ENCODE assay signal across 1 cellular context in the genomic region with DNA sequence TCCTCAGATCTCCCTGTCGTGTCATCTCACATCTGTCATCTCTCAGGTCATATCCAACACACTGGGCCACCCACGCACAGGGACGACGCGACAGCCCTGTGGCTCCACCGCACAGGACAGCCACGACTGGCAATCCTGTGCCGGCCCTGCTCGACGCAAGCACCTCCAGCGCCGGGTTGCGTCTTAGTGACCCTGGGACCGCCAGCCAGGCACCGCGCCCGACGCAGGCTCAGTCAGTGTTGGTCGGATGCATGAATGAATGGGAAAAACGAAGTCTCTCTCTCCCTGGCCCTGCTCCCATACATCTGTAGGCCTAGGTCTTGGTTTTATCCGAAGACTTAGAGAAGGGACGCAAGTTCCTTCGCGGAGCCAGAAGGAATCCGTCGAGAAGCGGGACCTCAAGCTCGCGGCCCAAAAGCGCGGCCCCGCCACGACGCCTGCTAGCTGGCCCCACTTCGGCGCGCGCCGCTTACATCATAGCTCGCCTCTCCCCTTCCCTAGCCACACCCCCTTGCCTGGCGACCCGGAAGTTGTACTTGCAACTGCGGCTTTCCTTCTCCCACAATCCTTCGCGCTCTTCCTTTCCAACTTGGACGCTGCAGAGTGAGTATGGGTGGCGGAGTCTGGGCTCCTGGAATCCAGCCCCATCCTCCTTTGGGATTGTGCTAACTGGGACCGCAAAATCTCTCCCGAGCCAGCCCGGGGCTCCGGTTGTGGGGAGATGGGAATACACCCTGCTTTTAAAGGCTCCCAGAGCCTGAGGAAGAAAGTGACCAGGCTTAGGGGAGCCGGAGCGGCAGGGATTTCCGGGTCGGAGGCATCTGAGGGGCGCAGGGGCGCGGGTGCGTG.
TF ChIP-seq lines count a peak whose summit lies in the region.

A gene (plus strand): TSS at position 577 of the 849 bp plus-strand sequence. CDS start 413 bp downstream, outside the sequence.

TF ChIP-seq in HEK293, 187 proteins besides CTCF, POLR2A, EP300 and RAD21 (continued from another document and continues in another):
- TF ChIP-seq ZNF133 (tag by site-specific recombination; IDR thresholded peaks at IDR 0.05) (no peak), REPIN1 (tag by site-specific recombination; IDR thresholded peaks at IDR 0.05; ENCODE audit: low read depth) (no peak), BCL11B (tag by site-specific recombination; IDR thresholded peaks at IDR 0.05; ENCODE audit: low read depth) (no peak), ZNF274 (IDR thresholded peaks at IDR 0.05; ENCODE audit: low read length) (no peak), ZNF274 (tag by site-specific recombination; IDR thresholded peaks at IDR 0.05; ENCODE audit: borderline replicate concordance) (no peak), TRIM28 (IDR thresholded peaks at IDR 0.05; ENCODE audit: borderline replicate concordance, low read length) (no peak; the same call in 1 of the 2 replicates), ZNF302 (tag by site-specific recombination; IDR thresholded peaks at IDR 0.05; ENCODE audit: low read depth) (no peak), ZNF624 (tag by site-specific recombination; IDR thresholded peaks at IDR 0.05) (no peak), ZNF391 (tag by site-specific recombination; IDR thresholded peaks at IDR 0.05; ENCODE audit: borderline replicate concordance, low read depth) (no peak; the same call in 1 of the 2 replicates), ZNF114 (tag by site-specific recombination; IDR thresholded peaks at IDR 0.05) (no peak), ZNF19 (tag by site-specific recombination; IDR thresholded peaks at IDR 0.05; ENCODE audit: low read depth) (no peak), ZNF837 (tag by site-specific recombination; IDR thresholded peaks at IDR 0.05) (no peak), ZBTB8A (tag by site-specific recombination; IDR thresholded peaks at IDR 0.05) (peak; percentile 64), ZNF423 (tag by site-specific recombination; IDR thresholded peaks at IDR 0.05) (no peak), ZNF157 (tag by site-specific recombination; IDR thresholded peaks at IDR 0.05) (no peak), ZNF2 (tag by site-specific recombination; IDR thresholded peaks at IDR 0.05) (0 out of 2 replicates have a peak, but pooled peaks have one; percentile 27), ZBTB21 (tag by site-specific recombination; IDR thresholded peaks at IDR 0.05) (peak; percentile 85), PRDM1 (tag by site-specific recombination; IDR thresholded peaks at IDR 0.05) (no peak), TCF7L2 (IDR thresholded peaks at IDR 0.05; ENCODE audit: borderline replicate concordance, low read depth, low read length) (no peak), ZNF707 (tag by site-specific recombination; IDR thresholded peaks at IDR 0.05) (no peak), ZNF791 (tag by site-specific recombination; IDR thresholded peaks at IDR 0.05) (no peak), SP3 (tag by site-specific recombination; IDR thresholded peaks at IDR 0.05) (peak; percentile 84), IKZF3 (tag by site-specific recombination; IDR thresholded peaks at IDR 0.05) (0 out of 2 replicates have a peak, but pooled peaks have one; percentile 29), ZNF544 (tag by site-specific recombination; IDR thresholded peaks at IDR 0.05) (no peak), YY2 (tag by site-specific recombination; IDR thresholded peaks at IDR 0.05) (no peak), ZNF48 (tag by site-specific recombination; IDR thresholded peaks at IDR 0.05) (no peak), ZSCAN30 (tag by site-specific recombination; IDR thresholded peaks at IDR 0.05) (peak; percentile 30; the same call in 1 of the 2 replicates), ZNF404 (tag by site-specific recombination; IDR thresholded peaks at IDR 0.05) (no peak), ZNF341 (tag by site-specific recombination; IDR thresholded peaks at IDR 0.05; ENCODE audit: low read depth) (no peak), GLIS1 (tag by site-specific recombination; IDR thresholded peaks at IDR 0.05) (no peak), ZNF600 (tag by site-specific recombination; IDR thresholded peaks at IDR 0.05) (peak; percentile 22; the same call in 1 of the 2 replicates), ZNF596 (tag by site-specific recombination; IDR thresholded peaks at IDR 0.05) (no peak), ZNF558 (tag by site-specific recombination; IDR thresholded peaks at IDR 0.05) (no peak), ZNF138 (tag by site-specific recombination; IDR thresholded peaks at IDR 0.05; ENCODE audit: borderline replicate concordance) (no peak), ZNF292 (tag by site-specific recombination; IDR thresholded peaks at IDR 0.05; ENCODE audit: borderline replicate concordance, low read depth) (no peak), ZNF777 (tag by site-specific recombination; IDR thresholded peaks at IDR 0.05; ENCODE audit: borderline replicate concordance) (no peak), ZFP69B (tag by site-specific recombination; IDR thresholded peaks at IDR 0.05) (peak; percentile 100), SETDB1 (IDR thresholded peaks at IDR 0.05; ENCODE audit: insufficient read length, low read length) (peak; percentile 65), ZNF146 (tag by site-specific recombination; IDR thresholded peaks at IDR 0.05) (no peak), ZNF37A (tag by site-specific recombination; IDR thresholded peaks at IDR 0.05) (no peak), ZBTB1 (tag by site-specific recombination; IDR thresholded peaks at IDR 0.05) (no peak)
- TF ChIP-seq, protein P1, sequence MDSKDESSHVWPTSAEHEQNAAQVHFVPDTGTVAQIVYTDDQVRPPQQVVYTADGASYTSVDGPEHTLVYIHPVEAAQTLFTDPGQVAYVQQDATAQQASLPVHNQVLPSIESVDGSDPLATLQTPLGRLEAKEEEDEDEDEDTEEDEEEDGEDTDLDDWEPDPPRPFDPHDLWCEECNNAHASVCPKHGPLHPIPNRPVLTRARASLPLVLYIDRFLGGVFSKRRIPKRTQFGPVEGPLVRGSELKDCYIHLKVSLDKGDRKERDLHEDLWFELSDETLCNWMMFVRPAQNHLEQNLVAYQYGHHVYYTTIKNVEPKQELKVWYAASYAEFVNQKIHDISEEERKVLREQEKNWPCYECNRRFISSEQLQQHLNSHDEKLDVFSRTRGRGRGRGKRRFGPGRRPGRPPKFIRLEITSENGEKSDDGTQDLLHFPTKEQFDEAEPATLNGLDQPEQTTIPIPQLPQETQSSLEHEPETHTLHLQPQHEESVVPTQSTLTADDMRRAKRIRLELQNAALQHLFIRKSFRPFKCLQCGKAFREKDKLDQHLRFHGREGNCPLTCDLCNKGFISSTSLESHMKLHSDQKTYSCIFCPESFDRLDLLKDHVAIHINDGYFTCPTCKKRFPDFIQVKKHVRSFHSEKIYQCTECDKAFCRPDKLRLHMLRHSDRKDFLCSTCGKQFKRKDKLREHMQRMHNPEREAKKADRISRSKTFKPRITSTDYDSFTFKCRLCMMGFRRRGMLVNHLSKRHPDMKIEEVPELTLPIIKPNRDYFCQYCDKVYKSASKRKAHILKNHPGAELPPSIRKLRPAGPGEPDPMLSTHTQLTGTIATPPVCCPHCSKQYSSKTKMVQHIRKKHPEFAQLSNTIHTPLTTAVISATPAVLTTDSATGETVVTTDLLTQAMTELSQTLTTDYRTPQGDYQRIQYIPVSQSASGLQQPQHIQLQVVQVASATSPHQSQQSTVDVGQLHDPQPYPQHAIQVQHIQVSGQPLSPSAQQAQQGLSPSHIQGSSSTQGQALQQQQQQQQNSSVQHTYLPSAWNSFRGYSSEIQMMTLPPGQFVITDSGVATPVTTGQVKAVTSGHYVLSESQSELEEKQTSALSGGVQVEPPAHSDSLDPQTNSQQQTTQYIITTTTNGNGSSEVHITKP (tag by site-specific recombination; IDR thresholded peaks at IDR 0.05): 0 out of 2 replicates have a peak, but pooled peaks have one; percentile 17
- TF ChIP-seq, protein P2, sequence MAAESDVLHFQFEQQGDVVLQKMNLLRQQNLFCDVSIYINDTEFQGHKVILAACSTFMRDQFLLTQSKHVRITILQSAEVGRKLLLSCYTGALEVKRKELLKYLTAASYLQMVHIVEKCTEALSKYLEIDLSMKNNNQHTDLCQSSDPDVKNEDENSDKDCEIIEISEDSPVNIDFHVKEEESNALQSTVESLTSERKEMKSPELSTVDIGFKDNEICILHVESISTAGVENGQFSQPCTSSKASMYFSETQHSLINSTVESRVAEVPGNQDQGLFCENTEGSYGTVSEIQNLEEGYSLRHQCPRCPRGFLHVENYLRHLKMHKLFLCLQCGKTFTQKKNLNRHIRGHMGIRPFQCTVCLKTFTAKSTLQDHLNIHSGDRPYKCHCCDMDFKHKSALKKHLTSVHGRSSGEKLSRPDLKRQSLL (tag by site-specific recombination; IDR thresholded peaks at IDR 0.05): no peak
- TF ChIP-seq, protein P3, sequence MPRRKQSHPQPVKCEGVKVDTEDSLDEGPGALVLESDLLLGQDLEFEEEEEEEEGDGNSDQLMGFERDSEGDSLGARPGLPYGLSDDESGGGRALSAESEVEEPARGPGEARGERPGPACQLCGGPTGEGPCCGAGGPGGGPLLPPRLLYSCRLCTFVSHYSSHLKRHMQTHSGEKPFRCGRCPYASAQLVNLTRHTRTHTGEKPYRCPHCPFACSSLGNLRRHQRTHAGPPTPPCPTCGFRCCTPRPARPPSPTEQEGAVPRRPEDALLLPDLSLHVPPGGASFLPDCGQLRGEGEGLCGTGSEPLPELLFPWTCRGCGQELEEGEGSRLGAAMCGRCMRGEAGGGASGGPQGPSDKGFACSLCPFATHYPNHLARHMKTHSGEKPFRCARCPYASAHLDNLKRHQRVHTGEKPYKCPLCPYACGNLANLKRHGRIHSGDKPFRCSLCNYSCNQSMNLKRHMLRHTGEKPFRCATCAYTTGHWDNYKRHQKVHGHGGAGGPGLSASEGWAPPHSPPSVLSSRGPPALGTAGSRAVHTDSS (tag by site-specific recombination; IDR thresholded peaks at IDR 0.05): no peak
- TF ChIP-seq, protein P4, sequence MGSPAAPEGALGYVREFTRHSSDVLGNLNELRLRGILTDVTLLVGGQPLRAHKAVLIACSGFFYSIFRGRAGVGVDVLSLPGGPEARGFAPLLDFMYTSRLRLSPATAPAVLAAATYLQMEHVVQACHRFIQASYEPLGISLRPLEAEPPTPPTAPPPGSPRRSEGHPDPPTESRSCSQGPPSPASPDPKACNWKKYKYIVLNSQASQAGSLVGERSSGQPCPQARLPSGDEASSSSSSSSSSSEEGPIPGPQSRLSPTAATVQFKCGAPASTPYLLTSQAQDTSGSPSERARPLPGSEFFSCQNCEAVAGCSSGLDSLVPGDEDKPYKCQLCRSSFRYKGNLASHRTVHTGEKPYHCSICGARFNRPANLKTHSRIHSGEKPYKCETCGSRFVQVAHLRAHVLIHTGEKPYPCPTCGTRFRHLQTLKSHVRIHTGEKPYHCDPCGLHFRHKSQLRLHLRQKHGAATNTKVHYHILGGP (tag by site-specific recombination; IDR thresholded peaks at IDR 0.05): no peak
- TF ChIP-seq, protein P5, sequence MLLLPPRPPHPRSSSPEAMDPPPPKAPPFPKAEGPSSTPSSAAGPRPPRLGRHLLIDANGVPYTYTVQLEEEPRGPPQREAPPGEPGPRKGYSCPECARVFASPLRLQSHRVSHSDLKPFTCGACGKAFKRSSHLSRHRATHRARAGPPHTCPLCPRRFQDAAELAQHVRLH (tag by site-specific recombination; IDR thresholded peaks at IDR 0.05): no peak
- TF ChIP-seq, protein P6, sequence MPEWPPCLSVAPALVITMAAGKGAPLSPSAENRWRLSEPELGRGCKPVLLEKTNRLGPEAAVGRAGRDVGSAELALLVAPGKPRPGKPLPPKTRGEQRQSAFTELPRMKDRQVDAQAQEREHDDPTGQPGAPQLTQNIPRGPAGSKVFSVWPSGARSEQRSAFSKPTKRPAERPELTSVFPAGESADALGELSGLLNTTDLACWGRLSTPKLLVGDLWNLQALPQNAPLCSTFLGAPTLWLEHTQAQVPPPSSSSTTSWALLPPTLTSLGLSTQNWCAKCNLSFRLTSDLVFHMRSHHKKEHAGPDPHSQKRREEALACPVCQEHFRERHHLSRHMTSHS (tag by site-specific recombination; IDR thresholded peaks at IDR 0.05): no peak
- TF ChIP-seq, protein P7, sequence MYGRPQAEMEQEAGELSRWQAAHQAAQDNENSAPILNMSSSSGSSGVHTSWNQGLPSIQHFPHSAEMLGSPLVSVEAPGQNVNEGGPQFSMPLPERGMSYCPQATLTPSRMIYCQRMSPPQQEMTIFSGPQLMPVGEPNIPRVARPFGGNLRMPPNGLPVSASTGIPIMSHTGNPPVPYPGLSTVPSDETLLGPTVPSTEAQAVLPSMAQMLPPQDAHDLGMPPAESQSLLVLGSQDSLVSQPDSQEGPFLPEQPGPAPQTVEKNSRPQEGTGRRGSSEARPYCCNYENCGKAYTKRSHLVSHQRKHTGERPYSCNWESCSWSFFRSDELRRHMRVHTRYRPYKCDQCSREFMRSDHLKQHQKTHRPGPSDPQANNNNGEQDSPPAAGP (tag by site-specific recombination; IDR thresholded peaks at IDR 0.05): 0 out of 2 replicates have a peak, but pooled peaks have one; percentile 34
- TF ChIP-seq, protein P8, sequence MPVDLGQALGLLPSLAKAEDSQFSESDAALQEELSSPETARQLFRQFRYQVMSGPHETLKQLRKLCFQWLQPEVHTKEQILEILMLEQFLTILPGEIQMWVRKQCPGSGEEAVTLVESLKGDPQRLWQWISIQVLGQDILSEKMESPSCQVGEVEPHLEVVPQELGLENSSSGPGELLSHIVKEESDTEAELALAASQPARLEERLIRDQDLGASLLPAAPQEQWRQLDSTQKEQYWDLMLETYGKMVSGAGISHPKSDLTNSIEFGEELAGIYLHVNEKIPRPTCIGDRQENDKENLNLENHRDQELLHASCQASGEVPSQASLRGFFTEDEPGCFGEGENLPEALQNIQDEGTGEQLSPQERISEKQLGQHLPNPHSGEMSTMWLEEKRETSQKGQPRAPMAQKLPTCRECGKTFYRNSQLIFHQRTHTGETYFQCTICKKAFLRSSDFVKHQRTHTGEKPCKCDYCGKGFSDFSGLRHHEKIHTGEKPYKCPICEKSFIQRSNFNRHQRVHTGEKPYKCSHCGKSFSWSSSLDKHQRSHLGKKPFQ (tag by site-specific recombination; IDR thresholded peaks at IDR 0.05): no peak
- TF ChIP-seq, protein P9, sequence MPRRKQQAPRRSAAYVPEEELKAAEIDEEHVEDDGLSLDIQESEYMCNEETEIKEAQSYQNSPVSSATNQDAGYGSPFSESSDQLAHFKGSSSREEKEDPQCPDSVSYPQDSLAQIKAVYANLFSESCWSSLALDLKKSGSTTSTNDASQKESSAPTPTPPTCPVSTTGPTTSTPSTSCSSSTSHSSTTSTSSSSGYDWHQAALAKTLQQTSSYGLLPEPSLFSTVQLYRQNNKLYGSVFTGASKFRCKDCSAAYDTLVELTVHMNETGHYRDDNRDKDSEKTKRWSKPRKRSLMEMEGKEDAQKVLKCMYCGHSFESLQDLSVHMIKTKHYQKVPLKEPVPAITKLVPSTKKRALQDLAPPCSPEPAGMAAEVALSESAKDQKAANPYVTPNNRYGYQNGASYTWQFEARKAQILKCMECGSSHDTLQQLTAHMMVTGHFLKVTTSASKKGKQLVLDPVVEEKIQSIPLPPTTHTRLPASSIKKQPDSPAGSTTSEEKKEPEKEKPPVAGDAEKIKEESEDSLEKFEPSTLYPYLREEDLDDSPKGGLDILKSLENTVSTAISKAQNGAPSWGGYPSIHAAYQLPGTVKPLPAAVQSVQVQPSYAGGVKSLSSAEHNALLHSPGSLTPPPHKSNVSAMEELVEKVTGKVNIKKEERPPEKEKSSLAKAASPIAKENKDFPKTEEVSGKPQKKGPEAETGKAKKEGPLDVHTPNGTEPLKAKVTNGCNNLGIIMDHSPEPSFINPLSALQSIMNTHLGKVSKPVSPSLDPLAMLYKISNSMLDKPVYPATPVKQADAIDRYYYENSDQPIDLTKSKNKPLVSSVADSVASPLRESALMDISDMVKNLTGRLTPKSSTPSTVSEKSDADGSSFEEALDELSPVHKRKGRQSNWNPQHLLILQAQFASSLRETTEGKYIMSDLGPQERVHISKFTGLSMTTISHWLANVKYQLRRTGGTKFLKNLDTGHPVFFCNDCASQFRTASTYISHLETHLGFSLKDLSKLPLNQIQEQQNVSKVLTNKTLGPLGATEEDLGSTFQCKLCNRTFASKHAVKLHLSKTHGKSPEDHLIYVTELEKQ (tag by site-specific recombination; IDR thresholded peaks at IDR 0.05; ENCODE audit: borderline replicate concordance): no peak
